1 cellular context compared by ENCODE assay signal in genomic region chr9:123338710-123339665, GRCh38.
TF ChIP-seq lines count a peak whose summit lies in the region.

No MANE protein-coding gene starts in this region.

TF ChIP-seq in K562, 482 proteins besides CTCF, POLR2A, EP300 and RAD21 (continued from another document and continues in another):
- TF ChIP-seq, protein P1, sequence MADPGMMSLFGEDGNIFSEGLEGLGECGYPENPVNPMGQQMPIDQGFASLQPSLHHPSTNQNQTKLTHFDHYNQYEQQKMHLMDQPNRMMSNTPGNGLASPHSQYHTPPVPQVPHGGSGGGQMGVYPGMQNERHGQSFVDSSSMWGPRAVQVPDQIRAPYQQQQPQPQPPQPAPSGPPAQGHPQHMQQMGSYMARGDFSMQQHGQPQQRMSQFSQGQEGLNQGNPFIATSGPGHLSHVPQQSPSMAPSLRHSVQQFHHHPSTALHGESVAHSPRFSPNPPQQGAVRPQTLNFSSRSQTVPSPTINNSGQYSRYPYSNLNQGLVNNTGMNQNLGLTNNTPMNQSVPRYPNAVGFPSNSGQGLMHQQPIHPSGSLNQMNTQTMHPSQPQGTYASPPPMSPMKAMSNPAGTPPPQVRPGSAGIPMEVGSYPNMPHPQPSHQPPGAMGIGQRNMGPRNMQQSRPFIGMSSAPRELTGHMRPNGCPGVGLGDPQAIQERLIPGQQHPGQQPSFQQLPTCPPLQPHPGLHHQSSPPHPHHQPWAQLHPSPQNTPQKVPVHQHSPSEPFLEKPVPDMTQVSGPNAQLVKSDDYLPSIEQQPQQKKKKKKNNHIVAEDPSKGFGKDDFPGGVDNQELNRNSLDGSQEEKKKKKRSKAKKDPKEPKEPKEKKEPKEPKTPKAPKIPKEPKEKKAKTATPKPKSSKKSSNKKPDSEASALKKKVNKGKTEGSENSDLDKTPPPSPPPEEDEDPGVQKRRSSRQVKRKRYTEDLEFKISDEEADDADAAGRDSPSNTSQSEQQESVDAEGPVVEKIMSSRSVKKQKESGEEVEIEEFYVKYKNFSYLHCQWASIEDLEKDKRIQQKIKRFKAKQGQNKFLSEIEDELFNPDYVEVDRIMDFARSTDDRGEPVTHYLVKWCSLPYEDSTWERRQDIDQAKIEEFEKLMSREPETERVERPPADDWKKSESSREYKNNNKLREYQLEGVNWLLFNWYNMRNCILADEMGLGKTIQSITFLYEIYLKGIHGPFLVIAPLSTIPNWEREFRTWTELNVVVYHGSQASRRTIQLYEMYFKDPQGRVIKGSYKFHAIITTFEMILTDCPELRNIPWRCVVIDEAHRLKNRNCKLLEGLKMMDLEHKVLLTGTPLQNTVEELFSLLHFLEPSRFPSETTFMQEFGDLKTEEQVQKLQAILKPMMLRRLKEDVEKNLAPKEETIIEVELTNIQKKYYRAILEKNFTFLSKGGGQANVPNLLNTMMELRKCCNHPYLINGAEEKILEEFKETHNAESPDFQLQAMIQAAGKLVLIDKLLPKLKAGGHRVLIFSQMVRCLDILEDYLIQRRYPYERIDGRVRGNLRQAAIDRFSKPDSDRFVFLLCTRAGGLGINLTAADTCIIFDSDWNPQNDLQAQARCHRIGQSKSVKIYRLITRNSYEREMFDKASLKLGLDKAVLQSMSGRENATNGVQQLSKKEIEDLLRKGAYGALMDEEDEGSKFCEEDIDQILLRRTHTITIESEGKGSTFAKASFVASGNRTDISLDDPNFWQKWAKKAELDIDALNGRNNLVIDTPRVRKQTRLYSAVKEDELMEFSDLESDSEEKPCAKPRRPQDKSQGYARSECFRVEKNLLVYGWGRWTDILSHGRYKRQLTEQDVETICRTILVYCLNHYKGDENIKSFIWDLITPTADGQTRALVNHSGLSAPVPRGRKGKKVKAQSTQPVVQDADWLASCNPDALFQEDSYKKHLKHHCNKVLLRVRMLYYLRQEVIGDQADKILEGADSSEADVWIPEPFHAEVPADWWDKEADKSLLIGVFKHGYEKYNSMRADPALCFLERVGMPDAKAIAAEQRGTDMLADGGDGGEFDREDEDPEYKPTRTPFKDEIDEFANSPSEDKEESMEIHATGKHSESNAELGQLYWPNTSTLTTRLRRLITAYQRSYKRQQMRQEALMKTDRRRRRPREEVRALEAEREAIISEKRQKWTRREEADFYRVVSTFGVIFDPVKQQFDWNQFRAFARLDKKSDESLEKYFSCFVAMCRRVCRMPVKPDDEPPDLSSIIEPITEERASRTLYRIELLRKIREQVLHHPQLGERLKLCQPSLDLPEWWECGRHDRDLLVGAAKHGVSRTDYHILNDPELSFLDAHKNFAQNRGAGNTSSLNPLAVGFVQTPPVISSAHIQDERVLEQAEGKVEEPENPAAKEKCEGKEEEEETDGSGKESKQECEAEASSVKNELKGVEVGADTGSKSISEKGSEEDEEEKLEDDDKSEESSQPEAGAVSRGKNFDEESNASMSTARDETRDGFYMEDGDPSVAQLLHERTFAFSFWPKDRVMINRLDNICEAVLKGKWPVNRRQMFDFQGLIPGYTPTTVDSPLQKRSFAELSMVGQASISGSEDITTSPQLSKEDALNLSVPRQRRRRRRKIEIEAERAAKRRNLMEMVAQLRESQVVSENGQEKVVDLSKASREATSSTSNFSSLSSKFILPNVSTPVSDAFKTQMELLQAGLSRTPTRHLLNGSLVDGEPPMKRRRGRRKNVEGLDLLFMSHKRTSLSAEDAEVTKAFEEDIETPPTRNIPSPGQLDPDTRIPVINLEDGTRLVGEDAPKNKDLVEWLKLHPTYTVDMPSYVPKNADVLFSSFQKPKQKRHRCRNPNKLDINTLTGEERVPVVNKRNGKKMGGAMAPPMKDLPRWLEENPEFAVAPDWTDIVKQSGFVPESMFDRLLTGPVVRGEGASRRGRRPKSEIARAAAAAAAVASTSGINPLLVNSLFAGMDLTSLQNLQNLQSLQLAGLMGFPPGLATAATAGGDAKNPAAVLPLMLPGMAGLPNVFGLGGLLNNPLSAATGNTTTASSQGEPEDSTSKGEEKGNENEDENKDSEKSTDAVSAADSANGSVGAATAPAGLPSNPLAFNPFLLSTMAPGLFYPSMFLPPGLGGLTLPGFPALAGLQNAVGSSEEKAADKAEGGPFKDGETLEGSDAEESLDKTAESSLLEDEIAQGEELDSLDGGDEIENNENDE (IDR thresholded peaks at IDR 0.05; ENCODE audit: low read depth, low read length): no peak
- TF ChIP-seq MAFF (IDR thresholded peaks at IDR 0.05; ENCODE audit: low read length) (no peak), ZBTB7A (IDR thresholded peaks at IDR 0.05; ENCODE audit: borderline replicate concordance, control insufficient read depth, low read depth, low read length) (no peak), MCM7 (IDR thresholded peaks at IDR 0.05) (no peak), ZNF140 (CRISPR knock-in tag; IDR thresholded peaks at IDR 0.05) (no peak), CTBP1 (IDR thresholded peaks at IDR 0.05; ENCODE audit: borderline replicate concordance) (peak; percentile 58; the same call in 1 of the 2 replicates), CEBPG (CRISPR knock-in tag; IDR thresholded peaks at IDR 0.05) (peak; percentile 69; the same call in 1 of the 2 replicates), CEBPG (tag; conservative IDR thresholded peaks at IDR 0.05 in 1 of 2, IDR thresholded peaks at IDR 0.05 in 1 of 2) (peak; percentile 34 to 87; a peak in 3 of 4 replicates), STAT5B (CRISPR knock-in tag; IDR thresholded peaks at IDR 0.05) (no peak), HCFC1 (IDR thresholded peaks at IDR 0.05; ENCODE audit: low read depth, low read length) (no peak), POLR2H (tag; IDR thresholded peaks at IDR 0.05; ENCODE audit: low read depth) (no peak), MEF2D (tag; conservative IDR thresholded peaks at IDR 0.05; ENCODE audit: low read depth) (peak; percentile 53; the same call in 1 of the 2 replicates), C11orf30 (IDR thresholded peaks at IDR 0.05; ENCODE audit: low read depth) (no peak), SIN3B (IDR thresholded peaks at IDR 0.05; ENCODE audit: low read depth) (no peak), ZNF75A (CRISPR knock-in tag; IDR thresholded peaks at IDR 0.05) (no peak), PTRF (tag; IDR thresholded peaks at IDR 0.05) (no peak), NUFIP1 (IDR thresholded peaks at IDR 0.05; ENCODE audit: partially characterized antibody) (no peak), KDM2B (CRISPR knock-in tag; IDR thresholded peaks at IDR 0.05) (no peak), POLR2B (IDR thresholded peaks at IDR 0.05; ENCODE audit: low read depth, partially characterized antibody) (peak; percentile 60), CBFB (CRISPR knock-in tag; IDR thresholded peaks at IDR 0.05) (peak; percentile 44; the same call in 1 of the 2 replicates), SMAD3 (CRISPR knock-in tag; conservative IDR thresholded peaks at IDR 0.05) (no peak), ZNF57 (CRISPR knock-in tag; IDR thresholded peaks at IDR 0.05) (no peak), SP2 (IDR thresholded peaks at IDR 0.05; ENCODE audit: extremely low read depth, low read depth, low read length, poor library complexity, severe bottlenecking) (no peak), TGIF2 (CRISPR knock-in tag; IDR thresholded peaks at IDR 0.05) (no peak), TEAD4 (IDR thresholded peaks at IDR 0.05; ENCODE audit: low read length) (peak; percentile 45; the same call in 1 of the 2 replicates), TEAD4 (CRISPR knock-in tag; IDR thresholded peaks at IDR 0.05; ENCODE audit: borderline replicate concordance) (no peak), KDM1A (IDR thresholded peaks at IDR 0.05) (peak; percentile 95 to 97), EHMT2 (IDR thresholded peaks at IDR 0.05) (no peak), LEF1 (IDR thresholded peaks at IDR 0.05) (peak; percentile 61), ATF6 (CRISPR knock-in tag; IDR thresholded peaks at IDR 0.05) (no peak), ELF4 (CRISPR knock-in tag; IDR thresholded peaks at IDR 0.05) (no peak), CHD4 (IDR thresholded peaks at IDR 0.05; ENCODE audit: insufficient read depth, insufficient replicate concordance, low read depth, low read length, poor library complexity, severe bottlenecking) (peak; percentile 76), EZH2 (IDR thresholded peaks at IDR 0.05; ENCODE audit: borderline replicate concordance, low read depth, low read length) (no peak), MYBL2 (IDR thresholded peaks at IDR 0.05; ENCODE audit: low read depth) (no peak), MYBL2 (CRISPR knock-in tag; IDR thresholded peaks at IDR 0.05; ENCODE audit: borderline replicate concordance) (no peak), GABPB2 (CRISPR knock-in tag; conservative IDR thresholded peaks at IDR 0.05) (no peak), TOE1 (IDR thresholded peaks at IDR 0.05; ENCODE audit: borderline replicate concordance) (no peak), TOE1 (CRISPR knock-in tag; IDR thresholded peaks at IDR 0.05; ENCODE audit: borderline replicate concordance, low read depth) (no peak), KAT8 (IDR thresholded peaks at IDR 0.05; ENCODE audit: low read depth) (no peak), ZNF239 (CRISPR knock-in tag; IDR thresholded peaks at IDR 0.05) (no peak), MAX (CRISPR knock-in tag; IDR thresholded peaks at IDR 0.05) (peak; percentile 39)
- TF ChIP-seq, protein P2, sequence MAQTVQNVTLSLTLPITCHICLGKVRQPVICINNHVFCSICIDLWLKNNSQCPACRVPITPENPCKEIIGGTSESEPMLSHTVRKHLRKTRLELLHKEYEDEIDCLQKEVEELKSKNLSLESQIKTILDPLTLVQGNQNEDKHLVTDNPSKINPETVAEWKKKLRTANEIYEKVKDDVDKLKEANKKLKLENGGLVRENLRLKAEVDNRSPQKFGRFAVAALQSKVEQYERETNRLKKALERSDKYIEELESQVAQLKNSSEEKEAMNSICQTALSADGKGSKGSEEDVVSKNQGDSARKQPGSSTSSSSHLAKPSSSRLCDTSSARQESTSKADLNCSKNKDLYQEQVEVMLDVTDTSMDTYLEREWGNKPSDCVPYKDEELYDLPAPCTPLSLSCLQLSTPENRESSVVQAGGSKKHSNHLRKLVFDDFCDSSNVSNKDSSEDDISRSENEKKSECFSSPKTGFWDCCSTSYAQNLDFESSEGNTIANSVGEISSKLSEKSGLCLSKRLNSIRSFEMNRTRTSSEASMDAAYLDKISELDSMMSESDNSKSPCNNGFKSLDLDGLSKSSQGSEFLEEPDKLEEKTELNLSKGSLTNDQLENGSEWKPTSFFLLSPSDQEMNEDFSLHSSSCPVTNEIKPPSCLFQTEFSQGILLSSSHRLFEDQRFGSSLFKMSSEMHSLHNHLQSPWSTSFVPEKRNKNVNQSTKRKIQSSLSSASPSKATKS (CRISPR knock-in tag; IDR thresholded peaks at IDR 0.05): no peak
- TF ChIP-seq, protein P3, sequence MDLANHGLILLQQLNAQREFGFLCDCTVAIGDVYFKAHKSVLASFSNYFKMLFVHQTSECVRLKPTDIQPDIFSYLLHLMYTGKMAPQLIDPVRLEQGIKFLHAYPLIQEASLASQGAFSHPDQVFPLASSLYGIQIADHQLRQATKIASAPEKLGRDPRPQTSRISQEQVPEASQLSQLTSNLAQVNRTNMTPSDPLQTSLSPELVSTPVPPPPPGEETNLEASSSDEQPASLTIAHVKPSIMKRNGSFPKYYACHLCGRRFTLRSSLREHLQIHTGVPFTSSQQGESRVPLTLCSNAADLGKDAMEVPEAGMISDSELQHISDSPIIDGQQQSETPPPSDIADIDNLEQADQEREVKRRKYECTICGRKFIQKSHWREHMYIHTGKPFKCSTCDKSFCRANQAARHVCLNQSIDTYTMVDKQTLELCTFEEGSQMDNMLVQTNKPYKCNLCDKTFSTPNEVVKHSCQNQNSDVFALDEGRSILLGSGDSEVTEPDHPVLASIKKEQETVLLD (IDR thresholded peaks at IDR 0.05): peak; percentile 54; the same call in 1 of the 2 replicates
- TF ChIP-seq, protein P4, sequence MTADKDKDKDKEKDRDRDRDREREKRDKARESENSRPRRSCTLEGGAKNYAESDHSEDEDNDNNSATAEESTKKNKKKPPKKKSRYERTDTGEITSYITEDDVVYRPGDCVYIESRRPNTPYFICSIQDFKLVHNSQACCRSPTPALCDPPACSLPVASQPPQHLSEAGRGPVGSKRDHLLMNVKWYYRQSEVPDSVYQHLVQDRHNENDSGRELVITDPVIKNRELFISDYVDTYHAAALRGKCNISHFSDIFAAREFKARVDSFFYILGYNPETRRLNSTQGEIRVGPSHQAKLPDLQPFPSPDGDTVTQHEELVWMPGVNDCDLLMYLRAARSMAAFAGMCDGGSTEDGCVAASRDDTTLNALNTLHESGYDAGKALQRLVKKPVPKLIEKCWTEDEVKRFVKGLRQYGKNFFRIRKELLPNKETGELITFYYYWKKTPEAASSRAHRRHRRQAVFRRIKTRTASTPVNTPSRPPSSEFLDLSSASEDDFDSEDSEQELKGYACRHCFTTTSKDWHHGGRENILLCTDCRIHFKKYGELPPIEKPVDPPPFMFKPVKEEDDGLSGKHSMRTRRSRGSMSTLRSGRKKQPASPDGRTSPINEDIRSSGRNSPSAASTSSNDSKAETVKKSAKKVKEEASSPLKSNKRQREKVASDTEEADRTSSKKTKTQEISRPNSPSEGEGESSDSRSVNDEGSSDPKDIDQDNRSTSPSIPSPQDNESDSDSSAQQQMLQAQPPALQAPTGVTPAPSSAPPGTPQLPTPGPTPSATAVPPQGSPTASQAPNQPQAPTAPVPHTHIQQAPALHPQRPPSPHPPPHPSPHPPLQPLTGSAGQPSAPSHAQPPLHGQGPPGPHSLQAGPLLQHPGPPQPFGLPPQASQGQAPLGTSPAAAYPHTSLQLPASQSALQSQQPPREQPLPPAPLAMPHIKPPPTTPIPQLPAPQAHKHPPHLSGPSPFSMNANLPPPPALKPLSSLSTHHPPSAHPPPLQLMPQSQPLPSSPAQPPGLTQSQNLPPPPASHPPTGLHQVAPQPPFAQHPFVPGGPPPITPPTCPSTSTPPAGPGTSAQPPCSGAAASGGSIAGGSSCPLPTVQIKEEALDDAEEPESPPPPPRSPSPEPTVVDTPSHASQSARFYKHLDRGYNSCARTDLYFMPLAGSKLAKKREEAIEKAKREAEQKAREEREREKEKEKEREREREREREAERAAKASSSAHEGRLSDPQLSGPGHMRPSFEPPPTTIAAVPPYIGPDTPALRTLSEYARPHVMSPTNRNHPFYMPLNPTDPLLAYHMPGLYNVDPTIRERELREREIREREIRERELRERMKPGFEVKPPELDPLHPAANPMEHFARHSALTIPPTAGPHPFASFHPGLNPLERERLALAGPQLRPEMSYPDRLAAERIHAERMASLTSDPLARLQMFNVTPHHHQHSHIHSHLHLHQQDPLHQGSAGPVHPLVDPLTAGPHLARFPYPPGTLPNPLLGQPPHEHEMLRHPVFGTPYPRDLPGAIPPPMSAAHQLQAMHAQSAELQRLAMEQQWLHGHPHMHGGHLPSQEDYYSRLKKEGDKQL (CRISPR knock-in tag; IDR thresholded peaks at IDR 0.05; ENCODE audit: borderline replicate concordance): no peak
